ENCODE assay signal across 22 cellular contexts in the genomic region with DNA sequence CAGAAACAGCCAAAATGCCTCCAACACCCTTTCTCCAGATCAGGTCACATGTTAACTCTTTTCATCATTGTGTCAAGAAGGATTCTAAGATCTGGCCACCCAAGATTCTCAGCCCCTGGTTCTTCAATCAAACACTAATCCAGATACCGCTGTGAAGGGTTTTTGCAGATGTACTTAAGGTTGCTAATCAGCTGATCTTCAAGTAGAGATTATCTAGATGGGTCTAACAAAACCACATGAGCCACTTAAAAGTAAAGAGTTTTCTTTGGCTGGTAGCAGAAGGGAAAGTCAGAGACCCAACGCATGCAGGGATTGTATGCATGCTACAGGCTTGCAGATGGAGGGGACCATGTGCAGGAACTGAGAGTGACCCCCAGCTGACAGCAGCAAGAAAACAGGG.
DNase-seq lines count a peak whose midpoint lies in the region; ATAC-seq, FAIRE-seq and TF ChIP-seq lines count a peak whose summit lies in the region.
"Had no signal": no experiment of that assay in that cellular context is flagged by ENCODE, and none has a peak within 500 bp of the region (broad histone marks: within the 10 kb centered on the region; RNA-seq: fewer than 3 reads in every experiment).

No MANE protein-coding gene starts in this region.

- H2AFZ ChIP-seq in DND-41 (ENCODE audit: low read depth, low read length): no peak overlapping the region

- no peak overlapping the region for H3K27ac ChIP-seq in DND-41 (ENCODE audit: low read length)
- H3K27ac ChIP-seq in testis: no peak overlapping the region
- H3K27ac ChIP-seq in suprapubic skin: no peak overlapping the region
- H3K27ac ChIP-seq: 22Rv1, BLaER1, C4-2B had no signal

- TF ChIP-seq EP300 in suprapubic skin (IDR thresholded peaks at IDR 0.05): no peak

- ATAC-seq in DND-41 (ENCODE audit: insufficient read depth, low read depth): peak; percentile 54; the same call in 2 of the 3 replicates
- ATAC-seq: CD8-positive, alpha-beta T cell; GM12878 had no signal

- H3K9ac ChIP-seq in DND-41 (ENCODE audit: low read depth, low read length): no peak overlapping the region
- H3K9ac ChIP-seq: BLaER1 had no signal

- TF ChIP-seq POLR2A in testis (IDR thresholded peaks at IDR 0.05) (no peak), suprapubic skin (IDR thresholded peaks at IDR 0.05) (no peak), GM12891 (IDR thresholded peaks at IDR 0.05; ENCODE audit: low read depth, low read length) (no peak)

- no peak overlapping the region for H3K4me2 ChIP-seq in DND-41 (ENCODE audit: insufficient read depth, low read length)
- H3K4me2 ChIP-seq: BLaER1 had no signal

- intact Hi-C loops in testis (cut with DNase I; ENCODE audit: low total_unique reads): no loop called here

- DNase-seq in DND-41 (no peak), NCI-H524 treated with DMSO at 0.1 percent for 48 hours (lab: John Stamatoyannopoulos, UW) (peak; percentile 66), ecto neural progenitor cell (ENCODE audit: low spot score) (peak; percentile 5), testis (no peak), suprapubic skin (ENCODE audit: low spot score in 2 of 2) (no peak), GM12891 (ENCODE audit: insufficient read length, low spot score) (no peak)
- DNase-seq: Caco-2; CD4-positive, CD25-positive, alpha-beta regulatory T cell; CD8-positive, alpha-beta T cell; DMS153; EL; GDM1; GOT3; HFFc6 had no signal

- WGBS in testis, 2 donors: 96 to 97% methylated on average over 2 of the region's 2 CpGs
- 86% methylated on average over 2 of the region's 2 CpGs for WGBS in suprapubic skin

- H3K4me1 ChIP-seq in DND-41 (ENCODE audit: insufficient read depth, low read length) (no peaks in the 10 kb centered on the region), testis (no peaks in the 10 kb centered on the region), suprapubic skin (no peaks in the 10 kb centered on the region)
- H3K4me1 ChIP-seq: Caco-2 had no signal

- H3K36me3 ChIP-seq in DND-41 (ENCODE audit: insufficient read depth, low read length) (no peaks in the 10 kb centered on the region), testis (ENCODE audit: low read depth, missing control alignments) (no peaks in the 10 kb centered on the region), suprapubic skin (no peaks in the 10 kb centered on the region)
- H3K36me3 ChIP-seq: BLaER1, HAP-1 had no signal

- H4K20me1 ChIP-seq in DND-41 (ENCODE audit: insufficient read depth, low read length): no peaks in the 10 kb centered on the region
- H4K20me1 ChIP-seq: BLaER1 had no signal

- TF ChIP-seq CTCF in DND-41 (IDR thresholded peaks at IDR 0.05; ENCODE audit: borderline replicate concordance, extremely low read depth, low read length, poor library complexity, severe bottlenecking) (no peak), testis (IDR thresholded peaks at IDR 0.05) (no peak), suprapubic skin (IDR thresholded peaks at IDR 0.05) (no peak)

- FAIRE-seq in GM12891 (lab: Jason Lieb, UNC): no peak
- FAIRE-seq: A204.1, GM12878, GM18507, H54 had no signal

- H3K9me3 ChIP-seq in DND-41 (ENCODE audit: insufficient read depth, low read length, severe bottlenecking): peaks cover 10% of the 10 kb centered on the region
- H3K9me3 ChIP-seq in testis: no peaks in the 10 kb centered on the region
- peaks cover 4% of the 10 kb centered on the region for H3K9me3 ChIP-seq in suprapubic skin
- H3K9me3 ChIP-seq: HAP-1 had no signal

- H3K4me3 ChIP-seq in DND-41 (ENCODE audit: low read depth in 1 of 2, low read length in 2 of 2) (no peak overlapping the region), testis (no peak overlapping the region), suprapubic skin (no peak overlapping the region)
- H3K4me3 ChIP-seq: BLaER1, GM12878, HAP-1 had no signal

- H3K79me2 ChIP-seq in DND-41 (ENCODE audit: insufficient read depth, low read length): no peaks in the 10 kb centered on the region

- H3K27me3 ChIP-seq in DND-41 (ENCODE audit: insufficient read depth, low read length, poor library complexity) (no peaks in the 10 kb centered on the region), testis (no peaks in the 10 kb centered on the region), suprapubic skin (no peaks in the 10 kb centered on the region)
- H3K27me3 ChIP-seq: BLaER1 had no signal

TF ChIP-seq in GM12891, 5 proteins besides CTCF, POLR2A, EP300 and RAD21:
- TF ChIP-seq POU2F2 (IDR thresholded peaks at IDR 0.05; ENCODE audit: low read depth, low read length) (no peak), TAF1 (IDR thresholded peaks at IDR 0.05; ENCODE audit: low read depth, low read length) (no peak), PAX5 (IDR thresholded peaks at IDR 0.05; ENCODE audit: insufficient read depth, low read length, severe bottlenecking) (no peak)

Comparison
In these comparisons a context has a peak if more than half of its experiments do, and no peak if none do; other contexts are left out.
1. DNase-seq: peak in NCI-H524 treated with DMSO at 0.1 percent for 48 hours (single experiment) and ecto neural progenitor cell (single experiment); none in DND-41 (single experiment), testis (single experiment), suprapubic skin (0 of 2) and GM12891 (single experiment).